Comparison of ENCODE assay signal across 11 cellular contexts in genomic region chr18:76923485-76924085, GRCh38.
A peak's percentile ranks its signal among the peaks of the same experiment; 100 is the strongest.
DNase-seq lines count a peak whose midpoint lies in the region; ATAC-seq and TF ChIP-seq lines count a peak whose summit lies in the region.
"Had no signal": no experiment of that assay in that cellular context is flagged by ENCODE, and none has a peak within 500 bp of the region (broad histone marks: within the 10 kb centered on the region; RNA-seq: fewer than 3 reads in every experiment).

No MANE protein-coding gene starts in this region.

- peak; percentile 33 for TF ChIP-seq CTCF in AG09309 (IDR thresholded peaks at IDR 0.05; ENCODE audit: control insufficient read depth, insufficient read depth, low read depth, low read length, missing control alignments)
- TF ChIP-seq CTCF in H9 (conservative IDR thresholded peaks at IDR 0.05) = peak; percentile 90

- H3K36me3 Mint-ChIP-seq in H9 (ENCODE audit: insufficient read depth in 1 of 3, low read depth in 3 of 3) = peaks cover 11 to 64% (median 36%) of the 10 kb centered on the region in 3 experiments

- H3K56ac ChIP-seq in H9 (ENCODE audit: insufficient read length, low read depth, low read length) = no peak overlapping the region

- no peak overlapping the region for H4K5ac ChIP-seq in H9 (ENCODE audit: insufficient read length, low read depth, low read length)

- H3K4me1 ChIP-seq in H9 (ENCODE audit: insufficient read depth, low read length) = no peaks in the 10 kb centered on the region

- H3K23ac ChIP-seq in H9 (ENCODE audit: insufficient read length, low read depth, low read length) = no peak overlapping the region

- H3K4ac ChIP-seq in H9 (ENCODE audit: low read depth, low read length) = no peak overlapping the region

- DNase-seq in AG09309 (ENCODE audit: low read depth) (no peak), H9 (peak; percentile 65), SW480 (ENCODE audit: low spot score) (peak; percentile 2), iPS DF 4.7 (ENCODE audit: extremely low read depth, low spot score) (peak; percentile 51), activated gamma-delta T cell treated with Interleukin-2 at 50 U/mL for 16 hours (no peak), anterior cingulate cortex (lab: John Stamatoyannopoulos, UW) (no peak)
- DNase-seq in stimulated activated CD4-positive, alpha-beta T cell treated with anti-CD3 and anti-CD28 coated beads, Interleukin-2, amount 100 ng/mL, for 48 hours = no peak
- DNase-seq: cerebellar nuclear complex, GF-D8 had no signal

- no peak overlapping the region for H3K14ac ChIP-seq in H9 (ENCODE audit: insufficient read depth, low read length)

- no peak overlapping the region for H3K18ac ChIP-seq in H9 (ENCODE audit: insufficient read length, low read depth, low read length)

- H2BK12ac ChIP-seq in H9 (ENCODE audit: insufficient read length, low read depth, low read length) = no peak overlapping the region

- H2BK5ac ChIP-seq in H9 (ENCODE audit: insufficient read length, low read length) = no peak overlapping the region

- no peak overlapping the region for H3K9ac ChIP-seq in H9 (ENCODE audit: extremely low read depth, insufficient read length, low read length)

- H3K4me3 Mint-ChIP-seq in H9 = no peak overlapping the region

- H3K9me3 ChIP-seq in H9 (ENCODE audit: control insufficient read depth, low read depth, low read length) = no peaks in the 10 kb centered on the region
- H3K9me3 ChIP-seq: SJCRH30 had no signal

- no peaks in the 10 kb centered on the region for H3K9me3 Mint-ChIP-seq in H9

- H3T11ph ChIP-seq in H9 (ENCODE audit: low read length) = no peak overlapping the region

- no peak overlapping the region; a peak in 1 of 7 replicates for H3K27ac Mint-ChIP-seq in H9

- H3K4me1 Mint-ChIP-seq in H9 = no peaks in the 10 kb centered on the region

- WGBS in H9 (ENCODE audit: extremely low coverage, insufficient read length, low lambda C conversion rate) = no CpG with 5 or more reads among the region's 3 CpGs

- H2BK20ac ChIP-seq in H9 (ENCODE audit: low read depth, low read length, poor library complexity, severe bottlenecking) = no peak overlapping the region

- H2BK120ac ChIP-seq in H9 (ENCODE audit: low read depth, low read length, poor library complexity, severe bottlenecking) = no peak overlapping the region

- H3K27ac ChIP-seq in H9 (ENCODE audit: insufficient read length, low read depth, low read length) = no peak overlapping the region
- H3K27ac ChIP-seq: SJCRH30 had no signal

- ATAC-seq in HG03045 (IDR thresholded peaks at IDR 0.05; ENCODE audit: unreplicated experiment) = no peak

- no peak overlapping the region for H2BK15ac ChIP-seq in H9 (ENCODE audit: low read depth, low read length)

- no peaks in the 10 kb centered on the region for H3K27me3 Mint-ChIP-seq in H9 (ENCODE audit: low read depth)

- H3K79me1 ChIP-seq in H9 (ENCODE audit: insufficient read depth, low read depth, low read length, poor library complexity, severe bottlenecking) = no peaks in the 10 kb centered on the region

- no peak overlapping the region for H2AFZ ChIP-seq in H9 (ENCODE audit: low read length)

- H3K4me3 ChIP-seq in AG09309 (ENCODE audit: control insufficient read depth, low read depth, low read length) = no peak overlapping the region
- H3K4me3 ChIP-seq: SJCRH30 had no signal

- H4K20me1 ChIP-seq in H9 (ENCODE audit: control insufficient read depth, insufficient read depth, insufficient read length) = no peaks in the 10 kb centered on the region

- no peak overlapping the region for H4K91ac ChIP-seq in H9 (ENCODE audit: insufficient read length, low read depth, low read length)

- H3K79me2 ChIP-seq in H9 (ENCODE audit: insufficient read depth, low read length) = no peaks in the 10 kb centered on the region

- no peak overlapping the region for H4K8ac ChIP-seq in H9 (replicated peaks; ENCODE audit: insufficient read length, low read depth, low read length)

- no peaks in the 10 kb centered on the region for H3K23me2 ChIP-seq in H9 (ENCODE audit: insufficient read length, low read depth, low read length, poor library complexity, severe bottlenecking)

- no peaks in the 10 kb centered on the region for H3K27me3 ChIP-seq in H9 (ENCODE audit: insufficient read depth, low read length)
- H3K27me3 ChIP-seq: SJCRH30 had no signal

- no peak overlapping the region for H3K4me2 ChIP-seq in H9 (ENCODE audit: insufficient read depth, insufficient read length, low read length)

- H2AK5ac ChIP-seq in H9 (ENCODE audit: insufficient read length, low read length) = no peak overlapping the region

Comparison
In these comparisons a context has a peak if more than half of its experiments do, and no peak if none do; other contexts are left out.
1. DNase-seq: peak in H9 (single experiment), SW480 (single experiment) and iPS DF 4.7 (single experiment); none in AG09309 (single experiment), activated gamma-delta T cell treated with Interleukin-2 at 50 U/mL for 16 hours (single experiment), anterior cingulate cortex (0 of 58) and stimulated activated CD4-positive, alpha-beta T cell treated with anti-CD3 and anti-CD28 coated beads, Interleukin-2, amount 100 ng/mL, for 48 hours (0 of 2).